ENCODE assay signal across 11 cellular contexts in genomic region chr7:99623702-99624447, GRCh38. TPM values are rescaled to one million over a fixed set of nuclear protein-coding genes. Genes with fewer than 3 reads are reported as not detected.
A peak's percentile ranks its signal among the peaks of the same experiment; 100 is the strongest.
DNase-seq lines count a peak whose midpoint lies in the region; ATAC-seq and TF ChIP-seq lines count a peak whose summit lies in the region.
"Had no signal": no experiment of that assay in that cellular context is flagged by ENCODE, and none has a peak within 500 bp of the region (broad histone marks: within the 10 kb centered on the region; RNA-seq: fewer than 3 reads in every experiment).

No MANE protein-coding gene starts in this region.

- H3K4me3 Mint-ChIP-seq in CD4-positive, alpha-beta memory T cell, result peak overlapping the region; percentile 78 to 94 (median 87)
- H3K4me3 Mint-ChIP-seq in activated naive CD8-positive, alpha-beta T cell, result peak overlapping the region; percentile 95
- H3K4me3 Mint-ChIP-seq in natural killer cell, result peak overlapping the region; percentile 78

- H3K27me3 Mint-ChIP-seq in CD4-positive, alpha-beta memory T cell, result no peaks in the 10 kb centered on the region
- no peaks in the 10 kb centered on the region for H3K27me3 Mint-ChIP-seq in activated naive CD8-positive, alpha-beta T cell
- no peaks in the 10 kb centered on the region for H3K27me3 Mint-ChIP-seq in natural killer cell (ENCODE audit: low read depth in 2 of 2)

- CTCF ChIA-PET in CD4-positive, alpha-beta memory T cell (lab: Charles Lee; ENCODE audit: partially characterized antibody), result interaction anchor here (0.9 to 2.2 kb wide), 5 partner anchors 8 to 44 kb away, joined by 3 to 6 read pairs (median 3); no protein-coding TSS in a partner anchor
- CTCF ChIA-PET in RWPE1 (lab: Yijun Ruan, JAX), result interaction anchor here (1.4 kb wide), 1 partner anchor 214 kb away, joined by 3 read pairs; no protein-coding TSS in a partner anchor

- peak overlapping the region; percentile 61 for H3K27ac ChIP-seq in CD4-positive, alpha-beta memory T cell (ENCODE audit: low read depth, low read length)
- peak overlapping the region; percentile 92 for H3K27ac ChIP-seq in RWPE1
- H3K27ac ChIP-seq: pancreas had no signal

- H3K36me3 ChIP-seq in CD4-positive, alpha-beta memory T cell (ENCODE audit: insufficient read depth, low read length), result peaks cover 67% of the 10 kb centered on the region

- peaks cover 27% of the 10 kb centered on the region for H3K4me1 ChIP-seq in CD4-positive, alpha-beta memory T cell (ENCODE audit: insufficient read depth, low read length)
- H3K4me1 ChIP-seq: pancreas had no signal

- ATAC-seq in natural killer cell, result peak; percentile 2 to 13 (median 11)

- H3K4me3 ChIP-seq in CD4-positive, alpha-beta memory T cell (ENCODE audit: low read length in 2 of 2), result peak overlapping the region; percentile 13 to 27
- H3K4me3 ChIP-seq: pancreas had no signal

- TF ChIP-seq CTCF in RWPE1 (conservative IDR thresholded peaks at IDR 0.05; ENCODE audit: low read depth) (no peak), natural killer cell (IDR thresholded peaks at IDR 0.05) (no peak)

- POLR2A ChIA-PET in CD4-positive, alpha-beta memory T cell (lab: Charles Lee; ENCODE audit: partially characterized antibody), result interaction anchor here (0.6 to 3.0 kb wide), 11 partner anchors 8 to 477 kb away, joined by 3 to 25 read pairs (median 5); partner anchors contain the start of genes ARPC1A, BUD31, MCM7 and ZKSCAN5
- POLR2A ChIA-PET in RWPE1 (lab: Yijun Ruan, JAX; ENCODE audit: low non-redundant PET), result no interaction called here

- intact Hi-C loops in CD4-positive, alpha-beta memory T cell (cut with micrococcal nuclease), result loop anchor here (1.0 kb wide), 1 partner anchor 8 kb away; the partner anchor contains the start of gene ZSCAN25
- intact Hi-C loops in natural killer cell (cut with micrococcal nuclease), result no loop called here

- no peaks in the 10 kb centered on the region for H3K9me3 ChIP-seq in CD4-positive, alpha-beta memory T cell (ENCODE audit: control insufficient read depth in 1 of 2, low read length in 2 of 2)
- H3K9me3 ChIP-seq: pancreas had no signal

- H3K4me1 Mint-ChIP-seq in CD4-positive, alpha-beta memory T cell, result peaks cover 30 to 62% (median 48%) of the 10 kb centered on the region in 4 donors
- peaks cover 81% of the 10 kb centered on the region for H3K4me1 Mint-ChIP-seq in activated naive CD8-positive, alpha-beta T cell (ENCODE audit: low read depth)
- H3K4me1 Mint-ChIP-seq in natural killer cell, result peaks cover 29 to 42% of the 10 kb centered on the region in 2 donors

- DNase-seq in CD4-positive, alpha-beta memory T cell, result peak in 4 of 5 donors; percentile 9 to 39 (median 14)
- DNase-seq in RWPE1 (ENCODE audit: low spot score) (no peak), natural killer cell (no peak), NCI-H1417 (lab: John Stamatoyannopoulos, UW) (no peak), NCI-H446 treated with DMSO at 0.1 percent for 48 hours (lab: John Stamatoyannopoulos, UW) (no peak), cerebellum (ENCODE audit: low spot score) (no peak), glomerular visceral epithelial cell (ENCODE audit: extremely low spot score) (no peak)
- DNase-seq: cortex of kidney, NCI-H1105 treated with DMSO at 0.1 percent for 48 hours, pancreas had no signal

- peaks cover 71 to 92% of the 10 kb centered on the region in 2 donors for H3K36me3 Mint-ChIP-seq in CD4-positive, alpha-beta memory T cell
- H3K36me3 Mint-ChIP-seq in activated naive CD8-positive, alpha-beta T cell, result peaks cover 45% of the 10 kb centered on the region
- H3K36me3 Mint-ChIP-seq in natural killer cell, result peaks cover 16% of the 10 kb centered on the region

- H3K9me3 Mint-ChIP-seq in CD4-positive, alpha-beta memory T cell, result no peaks in the 10 kb centered on the region
- H3K9me3 Mint-ChIP-seq in activated naive CD8-positive, alpha-beta T cell (ENCODE audit: low read depth), result no peaks in the 10 kb centered on the region
- no peaks in the 10 kb centered on the region for H3K9me3 Mint-ChIP-seq in natural killer cell

- H3K27ac Mint-ChIP-seq in CD4-positive, alpha-beta memory T cell, result peak overlapping the region; percentile 86 to 99 (median 96)
- peak overlapping the region; percentile 99 for H3K27ac Mint-ChIP-seq in activated naive CD8-positive, alpha-beta T cell
- peak overlapping the region; percentile 85 to 89 for H3K27ac Mint-ChIP-seq in natural killer cell

- no peaks in the 10 kb centered on the region for H3K27me3 ChIP-seq in CD4-positive, alpha-beta memory T cell (ENCODE audit: insufficient read depth, low read length)
- H3K27me3 ChIP-seq: pancreas had no signal

RNA-seq across cellular contexts. Expression of gene ZSCAN25, which starts 7.1 kb away (rescaled TPM):
- total RNA-seq in CD4-positive, alpha-beta memory T cell, result 10 to 100 TPM; 40.4 to 43.1 TPM
- polyA plus RNA-seq in CD4-positive, alpha-beta memory T cell, result 10 to 100 TPM; 10.2 to 18.3 TPM
- total RNA-seq in natural killer cell, result 10 to 100 TPM; 24.4 to 37.4 (median 27.8) TPM
- 20.9 TPM for total RNA-seq in cerebellum

RNA-seq across cellular contexts. Expression of gene TMEM225B, which starts 25.8 kb away (rescaled TPM):
- 1 to 10 TPM; 1.0 to 1.1 TPM for total RNA-seq in CD4-positive, alpha-beta memory T cell
- under 1 TPM; 0.61 to 0.98 TPM for polyA plus RNA-seq in CD4-positive, alpha-beta memory T cell
- total RNA-seq in natural killer cell, result 1 to 10 TPM; 1.4 to 2.5 (median 2.0) TPM
- total RNA-seq in cerebellum, result 0.27 TPM

RNA-seq across cellular contexts. Expression of gene CYP3A5, which starts 55.9 kb away (rescaled TPM):
- total RNA-seq in CD4-positive, alpha-beta memory T cell, result not detected
- under 1 TPM; 0.19 to 0.45 TPM for polyA plus RNA-seq in CD4-positive, alpha-beta memory T cell
- total RNA-seq in natural killer cell (under 1 TPM in 1 of 3 donors, not detected in 2; 0.14 TPM), cerebellum (2.3 TPM)

Comparison
In these comparisons a context has a peak if more than half of its experiments do, and no peak if none do; other contexts are left out.
1. DNase-seq: peak in CD4-positive, alpha-beta memory T cell (4 of 5); none in RWPE1 (single experiment), natural killer cell (single experiment), NCI-H1417 (0 of 3), NCI-H446 treated with DMSO at 0.1 percent for 48 hours (single experiment), cerebellum (single experiment) and glomerular visceral epithelial cell (single experiment).
2. Peak in every context shown above with its lines, with median percentiles within 50 percentile points of each other: H3K27ac Mint-ChIP-seq and H3K4me3 Mint-ChIP-seq.